Comparison of ENCODE assay signal across 23 cellular contexts in genomic region chr20:41837669-41838224, GRCh38.
DNase-seq lines count a peak whose midpoint lies in the region; TF ChIP-seq lines count a peak whose summit lies in the region.
"Had no signal": no experiment of that assay in that cellular context is flagged by ENCODE, and none has a peak within 500 bp of the region (broad histone marks: within the 10 kb centered on the region; RNA-seq: fewer than 3 reads in every experiment).

No MANE protein-coding gene starts in this region.

- BruUV-seq in MCF 10A (replicated peaks; lab: Mats Ljungman, UMichigan) = no TSS peak

- H3K4me2 ChIP-seq in parathyroid adenoma (ENCODE audit: low read length) = peak overlapping the region; percentile 22
- H3K4me2 ChIP-seq: GM23338 had no signal

- H3K9me3 ChIP-seq in parathyroid adenoma (ENCODE audit: control insufficient read depth, low read length) = no peaks in the 10 kb centered on the region
- H3K9me3 ChIP-seq: BLaER1 treated with 17β-estradiol and CSF1 and Interleukin-3, amounts not matched to agents 10 nM and 100 nM; HAP-1; SJSA1 had no signal

- H3K4me1 Mint-ChIP-seq in chondrocyte (ENCODE audit: low read depth) (no peaks in the 10 kb centered on the region), MCF 10A (ENCODE audit: insufficient read depth, unreplicated experiment) (no peaks in the 10 kb centered on the region)
- H3K4me1 Mint-ChIP-seq: GM23338, T-helper 17 cell had no signal

- DNase-seq in NCI-H1105 treated with DMSO at 0.1 percent for 48 hours (lab: John Stamatoyannopoulos, UW) (peak; percentile 29), NCI-H1105 (lab: John Stamatoyannopoulos, UW) (no peak), NCI-H69 (lab: John Stamatoyannopoulos, UW) (peak; percentile 86), globus pallidus (ENCODE audit: low spot score) (peak; percentile 1), DMS153 treated with DMSO at 0.1 percent for 48 hours (lab: John Stamatoyannopoulos, UW; ENCODE audit: unreplicated experiment) (no peak), chondrocyte (ENCODE audit: low spot score) (no peak), MCF 10A (ENCODE audit: unreplicated experiment) (no peak)
- DNase-seq: 8988T; CD8-positive, alpha-beta T cell; DMS53; GDM1; NCI-H1436 treated with DMSO at 0.1 percent for 48 hours; NCI-H2029; NCI-H2171; NCI-H345; SW 1271; T-helper 17 cell had no signal

- TF ChIP-seq CTCF in parathyroid adenoma (IDR thresholded peaks at IDR 0.05) (no peak), chondrocyte (IDR thresholded peaks at IDR 0.05) (no peak), MCF 10A (IDR thresholded peaks at IDR 0.05; ENCODE audit: unreplicated experiment) (no peak)

- POLR2A ChIA-PET in MCF 10A (lab: Yijun Ruan, JAX) = no interaction called here

- no peaks in the 10 kb centered on the region for H3K36me3 ChIP-seq in parathyroid adenoma (ENCODE audit: control insufficient read depth, insufficient read depth, low read length)
- H3K36me3 ChIP-seq: BLaER1 treated with 17β-estradiol and CSF1 and Interleukin-3, amounts not matched to agents 10 nM and 100 nM; HAP-1; SJSA1 had no signal

- no peak overlapping the region for H3K27ac Mint-ChIP-seq in chondrocyte (ENCODE audit: unreplicated experiment)
- no peak overlapping the region for H3K27ac Mint-ChIP-seq in MCF 10A (ENCODE audit: low read depth, unreplicated experiment)
- H3K27ac Mint-ChIP-seq: CD8-positive, alpha-beta T cell; GM23338; T-helper 17 cell had no signal

- peaks cover 36% of the 10 kb centered on the region for H3K4me1 ChIP-seq in parathyroid adenoma
- H3K4me1 ChIP-seq: HAP-1, SJSA1 had no signal

- no peak overlapping the region for H2AFZ ChIP-seq in parathyroid adenoma
- H2AFZ ChIP-seq: GM23338 had no signal

- H3K9me3 Mint-ChIP-seq in chondrocyte (ENCODE audit: low read depth) = no peaks in the 10 kb centered on the region
- H3K9me3 Mint-ChIP-seq in MCF 10A (ENCODE audit: unreplicated experiment) = peaks cover 44% of the 10 kb centered on the region
- H3K9me3 Mint-ChIP-seq: CD8-positive, alpha-beta T cell had no signal

- H3K79me2 ChIP-seq in parathyroid adenoma = no peaks in the 10 kb centered on the region

- H3K4me3 Mint-ChIP-seq in chondrocyte (ENCODE audit: unreplicated experiment) (no peak overlapping the region), MCF 10A (ENCODE audit: unreplicated experiment) (no peak overlapping the region)
- H3K4me3 Mint-ChIP-seq: CD8-positive, alpha-beta T cell; GM23338; T-helper 17 cell had no signal

- no peaks in the 10 kb centered on the region for H3K27me3 ChIP-seq in parathyroid adenoma (ENCODE audit: control insufficient read depth, insufficient read depth, low read length)
- H3K27me3 ChIP-seq: BLaER1 treated with 17β-estradiol and CSF1 and Interleukin-3, amounts not matched to agents 10 nM and 100 nM; SJSA1 had no signal

- CTCF ChIA-PET in MCF 10A (lab: Yijun Ruan, JAX) = interaction anchor here (0.7 kb wide), 3 partner anchors 73 to 963 kb away, joined by 3 read pairs; no protein-coding TSS in a partner anchor

- no peak overlapping the region for H3K4me3 ChIP-seq in parathyroid adenoma (ENCODE audit: low read depth, low read length)
- H3K4me3 ChIP-seq: BLaER1 treated with 17β-estradiol and CSF1 and Interleukin-3, amounts not matched to agents 10 nM and 100 nM; GM23338; HAP-1; K562; SJSA1 had no signal

- H3K36me3 Mint-ChIP-seq in chondrocyte (ENCODE audit: low read depth) (no peaks in the 10 kb centered on the region), MCF 10A (ENCODE audit: insufficient read depth, unreplicated experiment) (no peaks in the 10 kb centered on the region)
- H3K36me3 Mint-ChIP-seq: CD8-positive, alpha-beta T cell had no signal

- H3K27me3 Mint-ChIP-seq in chondrocyte (ENCODE audit: low read depth) (no peaks in the 10 kb centered on the region), MCF 10A (ENCODE audit: insufficient read depth, unreplicated experiment) (no peaks in the 10 kb centered on the region)

- intact Hi-C loops in MCF 10A (cut with micrococcal nuclease) = no loop called here

- H3K9ac ChIP-seq in parathyroid adenoma = no peak overlapping the region
- H3K9ac ChIP-seq: BLaER1 treated with 17β-estradiol and CSF1 and Interleukin-3, amounts not matched to agents 10 nM and 100 nM had no signal

- peak overlapping the region; percentile 84 for H3K27ac ChIP-seq in parathyroid adenoma
- H3K27ac ChIP-seq: BLaER1 treated with 17β-estradiol and CSF1 and Interleukin-3, amounts not matched to agents 10 nM and 100 nM; SJSA1 had no signal

Comparison
In these comparisons a context has a peak if more than half of its experiments do, and no peak if none do; other contexts are left out.
1. DNase-seq: peak in NCI-H1105 treated with DMSO at 0.1 percent for 48 hours (single experiment), NCI-H69 (single experiment) and globus pallidus (single experiment); none in NCI-H1105 (single experiment), DMS153 treated with DMSO at 0.1 percent for 48 hours (single experiment), chondrocyte (single experiment) and MCF 10A (single experiment).